ENCODE assay signal across 1 cellular context in genomic region chr13:41007359-41008118, GRCh38.
TF ChIP-seq lines count a peak whose summit lies in the region.

No MANE protein-coding gene starts in this region.

TF ChIP-seq in SK-N-SH treated with all-trans-retinoic acid at 6 μM for 48 hours, 23 proteins besides CTCF, POLR2A, EP300 and RAD21 (continued from another document):
- TF ChIP-seq GLIS3 (CRISPR knock-in tag; IDR thresholded peaks at IDR 0.05) (no peak), ZFP3 (CRISPR knock-in tag; IDR thresholded peaks at IDR 0.05) (no peak), SNAI2 (CRISPR knock-in tag; IDR thresholded peaks at IDR 0.05) (no peak), TOX (CRISPR knock-in tag; IDR thresholded peaks at IDR 0.05; ENCODE audit: borderline replicate concordance) (no peak), ARNTL (CRISPR knock-in tag; IDR thresholded peaks at IDR 0.05; ENCODE audit: borderline replicate concordance, low read depth) (no peak), ZNF8 (CRISPR knock-in tag; IDR thresholded peaks at IDR 0.05) (no peak), POU6F1 (CRISPR knock-in tag; IDR thresholded peaks at IDR 0.05; ENCODE audit: borderline replicate concordance, low read depth) (no peak), RARB (CRISPR knock-in tag; IDR thresholded peaks at IDR 0.05) (no peak), TSHZ2 (CRISPR knock-in tag; IDR thresholded peaks at IDR 0.05) (no peak), TCF4 (CRISPR knock-in tag; IDR thresholded peaks at IDR 0.05; ENCODE audit: borderline replicate concordance) (no peak), PATZ1 (CRISPR knock-in tag; IDR thresholded peaks at IDR 0.05; ENCODE audit: borderline replicate concordance) (no peak), ZFP30 (CRISPR knock-in tag; IDR thresholded peaks at IDR 0.05) (no peak), ISL1 (CRISPR knock-in tag; IDR thresholded peaks at IDR 0.05) (no peak), ZNF70 (CRISPR knock-in tag; IDR thresholded peaks at IDR 0.05) (no peak), BACH2 (CRISPR knock-in tag; IDR thresholded peaks at IDR 0.05; ENCODE audit: borderline replicate concordance) (no peak)
